In the genomic region with DNA sequence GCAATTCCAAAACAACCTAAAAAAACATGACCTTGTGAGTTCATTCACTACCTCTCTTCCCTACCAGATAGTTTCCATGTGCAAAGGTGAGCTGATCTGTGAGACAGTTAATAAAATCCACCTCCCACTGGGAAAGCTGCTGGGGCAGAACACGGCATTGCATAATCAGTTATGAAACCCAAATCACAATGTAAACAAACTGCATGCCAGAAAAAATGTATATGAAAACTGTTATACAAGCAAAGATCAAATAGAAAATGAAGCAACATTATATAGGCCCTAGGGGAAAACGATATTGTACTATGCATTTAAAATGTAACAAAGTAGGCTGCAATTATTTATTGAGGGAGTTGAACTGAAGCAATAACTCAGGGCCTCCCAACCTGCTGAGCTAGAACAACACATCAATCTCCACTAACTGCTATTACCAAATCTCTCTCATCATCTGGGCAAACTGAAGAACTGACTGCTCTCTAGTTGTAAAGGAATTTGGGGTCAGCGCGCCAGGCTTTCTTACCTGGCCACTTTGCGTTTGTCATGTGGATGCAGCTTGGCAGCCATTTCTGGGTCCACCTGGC, we compare ENCODE assay signal across 11 cellular contexts. TPM values are rescaled to one million over a fixed set of nuclear protein-coding genes. Genes with fewer than 3 reads are reported as not detected.
DNase-seq lines count a peak whose midpoint lies in the region; ATAC-seq and TF ChIP-seq lines count a peak whose summit lies in the region.
"Had no signal": no experiment of that assay in that cellular context is flagged by ENCODE, and none has a peak within 500 bp of the region (broad histone marks: within the 10 kb centered on the region; RNA-seq: fewer than 3 reads in every experiment).

No MANE protein-coding gene starts in this region.

- H3K9me3 ChIP-seq in esophagus squamous epithelium (no peaks in the 10 kb centered on the region), suprapubic skin (no peaks in the 10 kb centered on the region)

- H3K27ac ChIP-seq in esophagus squamous epithelium = peak overlapping the region in 3 of 4 donors; percentile 25 to 83 (median 82)
- peak overlapping the region; percentile 52 for H3K27ac ChIP-seq in suprapubic skin

- no peak for ATAC-seq in GM21390 (IDR thresholded peaks at IDR 0.05; ENCODE audit: unreplicated experiment)

- 51 to 61% methylated on average over 5 of the region's 5 CpGs for WGBS in esophagus squamous epithelium, 2 donors
- WGBS in suprapubic skin = 46% methylated on average over 5 of the region's 5 CpGs

- H3K4me3 ChIP-seq in esophagus squamous epithelium (no peak overlapping the region), suprapubic skin (no peak overlapping the region)

- H3K36me3 ChIP-seq in esophagus squamous epithelium = peaks cover 0 to 69% (median under 1%) of the 10 kb centered on the region in 3 donors
- peaks cover 18% of the 10 kb centered on the region for H3K36me3 ChIP-seq in suprapubic skin

- TF ChIP-seq EP300 in suprapubic skin (IDR thresholded peaks at IDR 0.05) = no peak

- intact Hi-C loops in esophagus squamous epithelium (cut with DNase I) = no loop called here

- no peak for TF ChIP-seq CTCF in esophagus squamous epithelium (IDR thresholded peaks at IDR 0.05)
- no peak for TF ChIP-seq CTCF in suprapubic skin (IDR thresholded peaks at IDR 0.05)

- DNase-seq in NOMO-1 (lab: John Stamatoyannopoulos, UW; ENCODE audit: unreplicated experiment in 2 of 2) = peak; percentile 15 to 21
- DNase-seq in NOMO-1 treated with dmso at 0.1 percent for 144 hours (lab: John Stamatoyannopoulos, UW; ENCODE audit: unreplicated experiment) = no peak
- peak; percentile 97 for DNase-seq in NCI-H748 (lab: John Stamatoyannopoulos, UW; ENCODE audit: unreplicated experiment)
- no peak for DNase-seq in esophagus squamous epithelium (lab: John Stamatoyannopoulos, UW)
- no peak for DNase-seq in suprapubic skin (ENCODE audit: low spot score in 2 of 2)
- DNase-seq in AG08395 (ENCODE audit: low spot score) = no peak
- no peak for DNase-seq in mucosa of gallbladder (ENCODE audit: low spot score)
- DNase-seq: KBM-7; occipital lobe; stimulated activated CD4-positive, alpha-beta T cell treated with anti-CD3 and anti-CD28 coated beads, Interleukin-4, amount 100 ng/mL, for 4 hours had no signal

- H3K27me3 ChIP-seq in esophagus squamous epithelium (no peaks in the 10 kb centered on the region), suprapubic skin (no peaks in the 10 kb centered on the region)

- TF ChIP-seq POLR2A in esophagus squamous epithelium (IDR thresholded peaks at IDR 0.05) (no peak), suprapubic skin (IDR thresholded peaks at IDR 0.05) (no peak)

- H3K4me1 ChIP-seq in esophagus squamous epithelium (peaks cover 17 to 52% (median 24%) of the 10 kb centered on the region in 3 donors), suprapubic skin (peaks cover 34% of the 10 kb centered on the region)

RNA-seq across cellular contexts. Expression of gene TRIT1, which starts 31.0 kb away (rescaled TPM):
- total RNA-seq in esophagus squamous epithelium (10 to 100 TPM; 13.2 to 20.8 (median 16.8) TPM), suprapubic skin (10 to 100 TPM; 14.1 to 50.7 (median 31.2) TPM), mucosa of gallbladder (13.4 TPM)

RNA-seq across cellular contexts. Expression of gene MYCL, which starts 49.4 kb away (rescaled TPM):
- total RNA-seq in esophagus squamous epithelium (10 to 100 TPM; 15.4 to 27.6 (median 24.8) TPM), suprapubic skin (100 to 1,000 TPM in 2 of 4 donors, 10 to 100 TPM in 2; 62.7 to 131 (median 95.1) TPM), mucosa of gallbladder (4.4 TPM)

Comparison
In these comparisons a context has a peak if more than half of its experiments do, and no peak if none do; other contexts are left out.
1. DNase-seq: peak in NOMO-1 (2 of 2) and NCI-H748 (single experiment); none in NOMO-1 treated with dmso at 0.1 percent for 144 hours (single experiment), esophagus squamous epithelium (single experiment), suprapubic skin (0 of 2), AG08395 (single experiment) and mucosa of gallbladder (single experiment).